Comparison of ENCODE assay signal across 7 cellular contexts in genomic region chr4:663438-664428, GRCh38. TPM values are rescaled to one million over a fixed set of nuclear protein-coding genes. Genes with fewer than 3 reads are reported as not detected.
DNase-seq lines count a peak whose midpoint lies in the region; ATAC-seq and TF ChIP-seq lines count a peak whose summit lies in the region.
"Had no signal": no experiment of that assay in that cellular context is flagged by ENCODE, and none has a peak within 500 bp of the region (broad histone marks: within the 10 kb centered on the region; RNA-seq: fewer than 3 reads in every experiment).

No MANE protein-coding gene starts in this region.

- WGBS in heart right ventricle, 2 donors, result 3% methylated on average over 78 to 80 of the region's 80 CpGs

- DNase-seq in COLO668 (lab: John Stamatoyannopoulos, UW; ENCODE audit: unreplicated experiment), result peak; percentile 86
- peak; percentile 52 to 53 for DNase-seq in activated CD4-positive, alpha-beta T cell treated with anti-CD3 and anti-CD28 coated beads, Interleukin-2, amount 50 U/mL, for 24 hours (ENCODE audit: low read depth in 1 of 2, low spot score in 1 of 2)
- peak in 1 of 2 donors; percentile 59 for DNase-seq in heart right ventricle
- peak; percentile 74 for DNase-seq in stimulated activated CD4-positive, alpha-beta T cell treated with anti-CD3 and anti-CD28 coated beads, Interleukin-4, amount 100 ng/mL, for 24 hours

- H3K4me1 ChIP-seq in heart right ventricle, result peaks cover 0 to 19% (median 8%) of the 10 kb centered on the region in 9 donors

- H3K36me3 ChIP-seq in heart right ventricle, result no peaks in the 10 kb centered on the region

- peak; percentile 53 for ATAC-seq in HG03045 (IDR thresholded peaks at IDR 0.05; ENCODE audit: unreplicated experiment)
- ATAC-seq in heart right ventricle, result peak; percentile 39 to 67 (median 48)
- ATAC-seq in GM21528 (IDR thresholded peaks at IDR 0.05; ENCODE audit: low FRiP score, unreplicated experiment), result no peak

- peak in 4 of 9 donors; percentile 14 to 29 (median 24) for TF ChIP-seq CTCF in heart right ventricle (IDR thresholded peaks at IDR 0.05)

- H3K27me3 ChIP-seq in heart right ventricle, result peaks cover 0 to 17% (median 2%) of the 10 kb centered on the region in 7 donors

- H3K4me3 ChIP-seq in heart right ventricle, result peak overlapping the region; percentile 49 to 79 (median 70)

- H3K27ac ChIP-seq in heart right ventricle, result peak overlapping the region in 4 of 10 donors; percentile 18 to 83 (median 53)

- H3K9me3 ChIP-seq in heart right ventricle, result no peaks in the 10 kb centered on the region

- intact Hi-C loops in heart right ventricle (cut with DNase I), result no loop called here

RNA-seq across cellular contexts. Expression of gene ATP5ME, which starts 10.3 kb away (rescaled TPM):
- total RNA-seq in heart right ventricle, result 1,000 to 10,000 TPM in 5 of 10 donors, 100 to 1,000 TPM in 5; 651 to 1,196 (median 982) TPM
- 1,000 to 10,000 TPM in 1 of 2 donors, 100 to 1,000 TPM in 1; 999 to 4,239 TPM for polyA plus RNA-seq in heart right ventricle

RNA-seq across cellular contexts. Expression of gene MYL5, which starts 10.6 kb away (rescaled TPM):
- 1 to 10 TPM; 4.0 to 7.5 (median 6.1) TPM for total RNA-seq in heart right ventricle
- polyA plus RNA-seq in heart right ventricle, result 1 to 10 TPM; 3.3 to 8.1 TPM

RNA-seq across cellular contexts. Expression of gene SLC49A3, which starts 25.2 kb away (rescaled TPM):
- 10 to 100 TPM in 9 of 10 donors, 1 to 10 TPM in 1; 9.8 to 16.9 (median 12.3) TPM for total RNA-seq in heart right ventricle
- 10 to 100 TPM in 1 of 2 donors, 1 to 10 TPM in 1; 8.8 to 28.5 TPM for polyA plus RNA-seq in heart right ventricle
- total RNA-seq: HT1080 had no signal

RNA-seq across cellular contexts. Expression of gene PDE6B, which starts 38.4 kb away (rescaled TPM):
- 1 to 10 TPM; 1.8 to 6.2 (median 4.4) TPM for total RNA-seq in heart right ventricle
- polyA plus RNA-seq in heart right ventricle, result 1 to 10 TPM in 1 of 2 donors, under 1 TPM in 1; 0.73 to 2.0 TPM

RNA-seq across cellular contexts. Expression of gene PCGF3, which starts 41.9 kb away (rescaled TPM):
- 10 to 100 TPM; 17.5 to 26.1 (median 20.9) TPM for total RNA-seq in heart right ventricle
- polyA plus RNA-seq in heart right ventricle, result 10 to 100 TPM; 21.7 to 50.8 TPM
